In the genomic region with DNA sequence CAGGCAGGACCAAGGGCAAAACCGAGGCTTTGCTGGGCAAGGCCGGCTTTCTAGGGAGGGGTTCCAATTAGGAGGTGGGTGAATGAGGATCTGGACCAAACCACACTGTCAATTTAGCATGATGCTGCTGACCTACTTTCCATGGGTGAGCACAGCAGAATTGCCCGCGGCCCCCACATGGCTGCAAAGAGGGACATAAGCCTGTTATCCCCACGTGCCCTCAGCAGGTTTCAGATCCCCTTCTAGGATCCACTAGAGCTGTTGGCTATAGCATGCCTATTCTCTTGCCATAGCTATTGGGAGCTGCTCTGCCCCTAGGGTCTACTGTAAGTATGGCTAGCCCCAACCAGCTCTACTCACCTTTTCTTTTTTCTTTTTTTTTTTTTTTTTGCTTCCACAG, we compare ENCODE assay signal across 21 cellular contexts.
"Had no signal": no experiment of that assay in that cellular context is flagged by ENCODE, and none has a peak within 500 bp of the region (broad histone marks: within the 10 kb centered on the region; RNA-seq: fewer than 3 reads in every experiment).

No MANE protein-coding gene starts in this region.

- H3K4me1 Mint-ChIP-seq: activated B cell treated with CpG ODN at 0.5 μM for 24 hours, T-helper 17 cell had no signal

- H3K27ac ChIP-seq: coronary artery, esophagus muscularis mucosa, right atrium auricular region, skin epidermis, suprapubic skin had no signal

- H3K27me3 ChIP-seq: esophagus muscularis mucosa, right atrium auricular region, suprapubic skin had no signal

- ATAC-seq: activated CD8-positive, alpha-beta T cell treated with anti-CD3 and anti-CD28 coated beads for 36 hours; activated naive CD4-positive, alpha-beta T cell treated with anti-CD3 and anti-CD28 coated beads, Interleukin-2, amount 50 U/mL, for 72 hours; activated T-cell treated with anti-CD3 and anti-CD28 coated beads, Interleukin-2, amount 50 U/mL, for 4 hours; natural killer cell; T-helper 17 cell had no signal

- H3K9me3 ChIP-seq: esophagus muscularis mucosa, right atrium auricular region, suprapubic skin had no signal

- H3K27me3 Mint-ChIP-seq: activated CD8-positive, alpha-beta T cell treated with anti-CD3 and anti-CD28 coated beads for 36 hours; stimulated activated naive CD8-positive, alpha-beta T cell treated with anti-CD3 and anti-CD28 coated beads, Interleukin-15, Interleukin-2, amounts not matched to agents 100 ng/mL and 50 ng/mL, for 24 hours had no signal

- H3K4me3 ChIP-seq: coronary artery, esophagus muscularis mucosa, right atrium auricular region, skin epidermis, suprapubic skin had no signal

- DNase-seq: activated B cell treated with CpG ODN at 0.5 μM for 24 hours; activated CD4-positive, alpha-beta T cell treated with anti-CD3 and anti-CD28 coated beads for 48 hours; activated CD8-positive, alpha-beta T cell treated with anti-CD3 and anti-CD28 coated beads for 36 hours; activated gamma-delta T cell; activated T-cell treated with anti-CD3 and anti-CD28 coated beads, Interleukin-2, amount 50 U/mL, for 4 hours; central memory CD4-positive, alpha-beta T cell; hippocampal formation; mesenchymal stem cell; natural killer cell; stimulated activated CD4-positive, alpha-beta T cell treated with anti-CD3 and anti-CD28 coated beads, Interleukin-15, amount 100 ng/mL, for 24 hours; stimulated activated CD4-positive, alpha-beta T cell treated with anti-CD3 and anti-CD28 coated beads, Interleukin-4, amount 100 ng/mL, for 4 hours; stimulated activated CD8-positive, alpha-beta memory T cell treated with anti-CD3 and anti-CD28 coated beads, Interleukin-4, amount 100 ng/mL, for 48 hours; T-helper 17 cell; trophoblast cell had no signal

- H3K9me3 Mint-ChIP-seq: activated B cell treated with CpG ODN at 0.5 μM for 24 hours; activated CD8-positive, alpha-beta T cell treated with anti-CD3 and anti-CD28 coated beads for 36 hours; activated naive CD4-positive, alpha-beta T cell treated with anti-CD3 and anti-CD28 coated beads, Interleukin-2, amount 50 U/mL, for 72 hours; activated T-cell treated with anti-CD3 and anti-CD28 coated beads, Interleukin-2, amount 50 U/mL, for 4 hours; natural killer cell; stimulated activated naive CD8-positive, alpha-beta T cell treated with anti-CD3 and anti-CD28 coated beads, Interleukin-15, Interleukin-2, amounts not matched to agents 100 ng/mL and 50 ng/mL, for 24 hours had no signal

- H3K4me3 Mint-ChIP-seq: activated B cell treated with CpG ODN at 0.5 μM for 24 hours; activated CD8-positive, alpha-beta T cell treated with anti-CD3 and anti-CD28 coated beads for 36 hours; activated T-cell treated with anti-CD3 and anti-CD28 coated beads, Interleukin-2, amount 50 U/mL, for 4 hours; natural killer cell; stimulated activated naive CD8-positive, alpha-beta T cell treated with anti-CD3 and anti-CD28 coated beads, Interleukin-15, Interleukin-2, amounts not matched to agents 100 ng/mL and 50 ng/mL, for 24 hours; T-helper 17 cell had no signal

- H3K36me3 Mint-ChIP-seq: activated naive CD4-positive, alpha-beta T cell treated with anti-CD3 and anti-CD28 coated beads, Interleukin-2, amount 50 U/mL, for 72 hours; natural killer cell had no signal

- H3K36me3 ChIP-seq: esophagus muscularis mucosa, right atrium auricular region, suprapubic skin had no signal

- H3K27ac Mint-ChIP-seq: activated B cell treated with CpG ODN at 0.5 μM for 24 hours; activated CD8-positive, alpha-beta T cell treated with anti-CD3 and anti-CD28 coated beads for 36 hours; activated naive CD4-positive, alpha-beta T cell treated with anti-CD3 and anti-CD28 coated beads, Interleukin-2, amount 50 U/mL, for 72 hours; natural killer cell; stimulated activated naive CD8-positive, alpha-beta T cell treated with anti-CD3 and anti-CD28 coated beads, Interleukin-15, Interleukin-2, amounts not matched to agents 100 ng/mL and 50 ng/mL, for 24 hours; T-helper 17 cell had no signal
